Comparison of ENCODE assay signal across 10 cellular contexts in the genomic region with DNA sequence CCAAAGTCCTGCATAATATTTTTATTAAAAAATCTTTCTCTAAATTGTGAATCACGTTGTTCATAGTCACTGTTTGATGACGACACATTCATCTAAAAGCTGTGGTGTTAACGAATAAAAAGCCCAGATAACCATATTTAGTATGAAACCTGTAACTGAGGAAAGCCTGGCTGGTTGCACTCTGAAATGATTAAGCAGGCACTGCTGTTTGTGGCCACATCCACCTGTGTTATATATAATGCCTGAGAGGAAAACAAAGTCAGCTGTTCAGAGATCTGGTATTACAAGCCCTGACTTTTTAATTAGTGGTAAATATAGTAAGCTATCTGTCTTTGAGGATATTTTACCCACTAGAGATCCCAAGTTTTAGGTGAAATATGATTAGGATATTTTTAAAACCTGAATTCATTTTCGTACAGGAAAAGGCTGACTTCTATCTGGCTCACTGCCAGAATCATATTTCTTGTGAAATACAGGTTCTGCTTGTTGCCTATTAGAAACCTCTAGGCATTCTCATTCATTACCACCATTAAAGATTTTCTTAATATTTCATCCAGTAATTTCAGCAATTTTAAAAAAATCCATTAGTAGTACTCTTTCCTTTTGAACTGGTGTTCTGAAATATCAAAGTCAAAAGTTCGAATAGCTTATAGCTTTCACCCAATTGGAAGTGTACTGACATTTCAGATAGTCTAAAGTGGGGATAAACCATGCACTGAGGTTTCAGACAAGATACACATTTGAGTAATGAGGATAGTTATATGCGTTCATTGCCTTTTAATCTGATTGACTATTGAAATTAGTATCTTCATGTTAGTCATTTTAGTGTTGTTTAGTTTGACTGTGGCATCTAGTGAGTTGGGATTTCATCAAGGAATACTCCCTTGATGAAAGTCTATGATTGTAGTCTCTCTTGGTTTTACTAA.
DNase-seq lines count a peak whose midpoint lies in the region; ATAC-seq and TF ChIP-seq lines count a peak whose summit lies in the region.
"Had no signal": no experiment of that assay in that cellular context is flagged by ENCODE, and none has a peak within 500 bp of the region (broad histone marks: within the 10 kb centered on the region; RNA-seq: fewer than 3 reads in every experiment).

No MANE protein-coding gene starts in this region.

- H3K9me3 ChIP-seq in H9 (ENCODE audit: control insufficient read depth, low read depth, low read length) (no peaks in the 10 kb centered on the region), Caco-2 (no peaks in the 10 kb centered on the region)

- H3K27me3 Mint-ChIP-seq in H9 (ENCODE audit: low read depth): no peaks in the 10 kb centered on the region
- H3K27me3 Mint-ChIP-seq in Caco-2 (ENCODE audit: insufficient read depth, unreplicated experiment): no peaks in the 10 kb centered on the region
- H3K27me3 Mint-ChIP-seq: activated naive CD8-positive, alpha-beta T cell treated with anti-CD3 and anti-CD28 coated beads, Interleukin-2, amount 10 ng/mL, durations not matched to agents 7 days and 5 days had no signal

- no peak overlapping the region for H3K4me3 Mint-ChIP-seq in H9
- no peak overlapping the region for H3K4me3 Mint-ChIP-seq in Caco-2 (ENCODE audit: unreplicated experiment)
- H3K4me3 Mint-ChIP-seq: activated naive CD8-positive, alpha-beta T cell treated with anti-CD3 and anti-CD28 coated beads, Interleukin-2, amount 10 ng/mL, durations not matched to agents 7 days and 5 days had no signal

- H4K91ac ChIP-seq in H9 (ENCODE audit: insufficient read length, low read depth, low read length): no peak overlapping the region

- no peaks in the 10 kb centered on the region for H3K23me2 ChIP-seq in H9 (ENCODE audit: insufficient read length, low read depth, low read length, poor library complexity, severe bottlenecking)

- no peak overlapping the region for H2BK15ac ChIP-seq in H9 (ENCODE audit: low read depth, low read length)

- H3K79me1 ChIP-seq in H9 (ENCODE audit: insufficient read depth, low read depth, low read length, poor library complexity, severe bottlenecking): no peaks in the 10 kb centered on the region

- DNase-seq in GM10248 (ENCODE audit: extremely low spot score): peak; percentile 35
- DNase-seq in GM20000 (ENCODE audit: low spot score): peak; percentile 38
- DNase-seq in choroid plexus epithelial cell (ENCODE audit: low read depth): peak; percentile 67
- no peak for DNase-seq in H9
- no peak for DNase-seq in Caco-2
- DNase-seq in hypothalamus (lab: John Stamatoyannopoulos, UW): no peak
- no peak for DNase-seq in globus pallidus (ENCODE audit: low spot score)
- DNase-seq: activated naive CD8-positive, alpha-beta T cell treated with anti-CD3 and anti-CD28 coated beads, Interleukin-2, amount 10 ng/mL, durations not matched to agents 7 days and 5 days; mesendoderm had no signal

- no peaks in the 10 kb centered on the region for H3K4me1 ChIP-seq in H9 (ENCODE audit: insufficient read depth, low read length)
- H3K4me1 ChIP-seq in Caco-2: peaks cover 13% of the 10 kb centered on the region

- H3K9me3 Mint-ChIP-seq in H9: no peaks in the 10 kb centered on the region; a peak in 1 of 5 replicates
- H3K9me3 Mint-ChIP-seq in Caco-2 (ENCODE audit: unreplicated experiment): no peaks in the 10 kb centered on the region

- H3K9ac ChIP-seq in H9 (ENCODE audit: extremely low read depth, insufficient read length, low read length): no peak overlapping the region

- H3K79me2 ChIP-seq in H9 (ENCODE audit: insufficient read depth, low read length): no peaks in the 10 kb centered on the region

- H4K5ac ChIP-seq in H9 (ENCODE audit: insufficient read length, low read depth, low read length): no peak overlapping the region

- H3K4me1 Mint-ChIP-seq in H9 (peaks cover 2 to 18% of the 10 kb centered on the region in 2 experiments; a peak in 3 of 4 replicates), Caco-2 (ENCODE audit: low read depth, unreplicated experiment) (peaks cover 19% of the 10 kb centered on the region)

- H2BK12ac ChIP-seq in H9 (ENCODE audit: insufficient read length, low read depth, low read length): no peak overlapping the region

- H2BK120ac ChIP-seq in H9 (ENCODE audit: low read depth, low read length, poor library complexity, severe bottlenecking): no peak overlapping the region

- no peak overlapping the region for H2AK5ac ChIP-seq in H9 (ENCODE audit: insufficient read length, low read length)

- H3K4me3 ChIP-seq in choroid plexus epithelial cell (ENCODE audit: low read depth, low read length): no peak overlapping the region
- no peak overlapping the region for H3K4me3 ChIP-seq in Caco-2 (ENCODE audit: low read depth, low read length)

- no peak overlapping the region for H3K4me2 ChIP-seq in H9 (ENCODE audit: insufficient read depth, insufficient read length, low read length)

- ATAC-seq in HG03280 (IDR thresholded peaks at IDR 0.05; ENCODE audit: unreplicated experiment): peak; percentile 75

- no peak overlapping the region for H3K14ac ChIP-seq in H9 (ENCODE audit: insufficient read depth, low read length)

- no peak overlapping the region for H2BK20ac ChIP-seq in H9 (ENCODE audit: low read depth, low read length, poor library complexity, severe bottlenecking)

- H3K56ac ChIP-seq in H9 (ENCODE audit: insufficient read length, low read depth, low read length): no peak overlapping the region

- H3K23ac ChIP-seq in H9 (ENCODE audit: insufficient read length, low read depth, low read length): no peak overlapping the region

- no TSS peak for BruUV-seq in Caco-2 (replicated peaks; lab: Mats Ljungman, UMichigan)

- WGBS in H9 (ENCODE audit: extremely low coverage, insufficient read length, low lambda C conversion rate): no CpG with 5 or more reads among the region's 6 CpGs

- no peak overlapping the region for H4K8ac ChIP-seq in H9 (replicated peaks; ENCODE audit: insufficient read length, low read depth, low read length)

- peaks cover 0 to 5% (median 3%) of the 10 kb centered on the region in 3 experiments; a peak in 2 of 7 replicates for H3K36me3 Mint-ChIP-seq in H9 (ENCODE audit: insufficient read depth in 1 of 3, low read depth in 3 of 3)
- H3K36me3 Mint-ChIP-seq in Caco-2 (ENCODE audit: insufficient read depth, unreplicated experiment): peaks cover 6% of the 10 kb centered on the region

- H3K27ac Mint-ChIP-seq in H9 (no peak overlapping the region), Caco-2 (ENCODE audit: unreplicated experiment) (no peak overlapping the region)
- H3K27ac Mint-ChIP-seq: activated naive CD8-positive, alpha-beta T cell treated with anti-CD3 and anti-CD28 coated beads, Interleukin-2, amount 10 ng/mL, durations not matched to agents 7 days and 5 days had no signal

- no peaks in the 10 kb centered on the region for H3K36me3 ChIP-seq in Caco-2 (ENCODE audit: control insufficient read depth, insufficient read depth, low read length)

- TF ChIP-seq CTCF in GM10248 (IDR thresholded peaks at IDR 0.05; ENCODE audit: control extremely low read depth, extremely low read depth, low read depth, missing control alignments) (no peak), GM20000 (IDR thresholded peaks at IDR 0.05; ENCODE audit: extremely low read depth, missing control alignments) (no peak), choroid plexus epithelial cell (conservative IDR thresholded peaks at IDR 0.05; ENCODE audit: low read depth, low read length) (no peak), H9 (conservative IDR thresholded peaks at IDR 0.05) (no peak), Caco-2 (IDR thresholded peaks at IDR 0.05; ENCODE audit: insufficient read depth in 1 of 2, low read depth in 1 of 2, low read length in 1 of 2, severe bottlenecking in 1 of 2, unreplicated experiment in 1 of 2) (no peak)

- H3K27ac ChIP-seq in H9 (ENCODE audit: insufficient read length, low read depth, low read length): no peak overlapping the region

- no peak overlapping the region for H2BK5ac ChIP-seq in H9 (ENCODE audit: insufficient read length, low read length)

- intact Hi-C loops in Caco-2 (cut with micrococcal nuclease; ENCODE audit: unreplicated experiment): no loop called here

- H3T11ph ChIP-seq in H9 (ENCODE audit: low read length): no peak overlapping the region

- CTCF ChIA-PET in GM10248 (lab: Yijun Ruan, JAX) (interaction anchor here (0.8 to 8.4 kb wide), 7 partner anchors 9 to 234 kb away, joined by 3 to 73 read pairs (median 5); partner anchors contain the start of gene TBC1D4), Caco-2 (lab: Charles Lee) (no interaction called here)

- POLR2A ChIA-PET in GM10248 (lab: Yijun Ruan, JAX): interaction anchor here (1.5 kb wide), 1 partner anchor 47 kb away, joined by 5 read pairs; no protein-coding TSS in a partner anchor
- POLR2A ChIA-PET in Caco-2 (lab: Charles Lee): no interaction called here

- H3K27me3 ChIP-seq in H9 (ENCODE audit: insufficient read depth, low read length) (no peaks in the 10 kb centered on the region), Caco-2 (replicated peaks; ENCODE audit: control insufficient read depth, insufficient read depth, low read length) (no peaks in the 10 kb centered on the region)

- no peak overlapping the region for H3K4ac ChIP-seq in H9 (ENCODE audit: low read depth, low read length)

- no peaks in the 10 kb centered on the region for H4K20me1 ChIP-seq in H9 (ENCODE audit: control insufficient read depth, insufficient read depth, insufficient read length)

- H2AFZ ChIP-seq in H9 (ENCODE audit: low read length): no peak overlapping the region

- H3K18ac ChIP-seq in H9 (ENCODE audit: insufficient read length, low read depth, low read length): no peak overlapping the region

Comparison
In these comparisons a context has a peak if more than half of its experiments do, and no peak if none do; other contexts are left out.
1. DNase-seq: peak in GM10248 (single experiment), GM20000 (single experiment) and choroid plexus epithelial cell (single experiment); none in H9 (single experiment), Caco-2 (0 of 2), hypothalamus (0 of 51) and globus pallidus (single experiment).